ENCODE assay signal across 8 cellular contexts in genomic region chr6:83430606-83431544, GRCh38. TPM values are rescaled to one million over a fixed set of nuclear protein-coding genes. Genes with fewer than 3 reads are reported as not detected.
DNase-seq lines count a peak whose midpoint lies in the region; ATAC-seq and TF ChIP-seq lines count a peak whose summit lies in the region.

Gene ME1 (minus strand): TSS chr6:83431051. CDS start chr6:83430954, 97 bp downstream.

- H3K27ac ChIP-seq in VCaP (peak within 1 kb of the TSS; percentile 78), duodenal mucosa (ENCODE audit: low read depth, low read length) (peak within 1 kb of the TSS; percentile 82), left lung (peak within 1 kb of the TSS; percentile 76 to 83), SJCRH30 (no peak within 1 kb of the TSS)

- H3K4me1 ChIP-seq in duodenal mucosa (ENCODE audit: control insufficient read depth in 1 of 2, insufficient read depth in 2 of 2, low read length in 2 of 2) (peaks cover 10 to 13% of the 10 kb centered on the region in 2 donors), left lung (peaks cover 4 to 35% of the 10 kb centered on the region in 2 donors), SJCRH30 (no peaks in the 10 kb centered on the region)

- intact Hi-C loops in left lung (cut with DNase I): no loop called here

- no peaks in the 10 kb centered on the region for H3K9me3 ChIP-seq in duodenal mucosa (ENCODE audit: control insufficient read depth in 1 of 2, low read length in 2 of 2)
- no peaks in the 10 kb centered on the region for H3K9me3 ChIP-seq in left lung
- H3K9me3 ChIP-seq in SJCRH30 (replicated peaks): no peaks in the 10 kb centered on the region

- peak within 1 kb of the TSS; percentile 68 to 75 for H3K9ac ChIP-seq in duodenal mucosa (ENCODE audit: low read depth in 1 of 2, low read length in 2 of 2)

- H3K27me3 ChIP-seq in duodenal mucosa (ENCODE audit: control insufficient read depth in 1 of 2, insufficient read depth in 2 of 2, low read length in 2 of 2): no peaks in the 10 kb centered on the region
- peaks cover 0 to 19% of the 10 kb centered on the region in 2 donors for H3K27me3 ChIP-seq in left lung
- H3K27me3 ChIP-seq in SJCRH30: no peaks in the 10 kb centered on the region

- TF ChIP-seq CTCF in VCaP (conservative IDR thresholded peaks at IDR 0.05): no peak
- TF ChIP-seq CTCF in left lung (IDR thresholded peaks at IDR 0.05): no peak

- DNase-seq in GM04504 (ENCODE audit: low read depth) (peak; percentile 67), HT-29 (ENCODE audit: low spot score) (peak; percentile 78), left lung (peak; percentile 93 to 94), SJCRH30 (no peak)
- DNase-seq in stimulated activated CD4-positive, alpha-beta T cell treated with anti-CD3 and anti-CD28 coated beads, TNF-alpha, amount 100 ng/mL, for 48 hours (ENCODE audit: low read depth in 3 of 3): peak in 2 of 3 donors; percentile 1 to 5

- ATAC-seq in GM21526 (IDR thresholded peaks at IDR 0.05; ENCODE audit: low FRiP score, unreplicated experiment) (peak; percentile 84), left lung (peak; percentile 92)

- peak within 1 kb of the TSS; percentile 64 to 90 for H3K4me3 ChIP-seq in duodenal mucosa (ENCODE audit: low read depth in 1 of 2, low read length in 2 of 2)
- peak within 1 kb of the TSS; percentile 46 to 69 for H3K4me3 ChIP-seq in left lung
- H3K4me3 ChIP-seq in SJCRH30: no peak within 1 kb of the TSS

- H3K36me3 ChIP-seq in duodenal mucosa (ENCODE audit: control insufficient read depth in 1 of 2, insufficient read depth in 2 of 2, low read length in 2 of 2) (no peaks in the 10 kb centered on the region), left lung (no peaks in the 10 kb centered on the region), SJCRH30 (no peaks in the 10 kb centered on the region)

RNA-seq across cellular contexts. Expression of gene ME1, which starts in this region (rescaled TPM):
- total RNA-seq in HT-29 (2014; rRNA removed; shearing (Covaris generic)): 8.9 and 10.5 TPM in 2 replicates
- total RNA-seq in left lung: 10 to 100 TPM; 22.6 to 30.7 TPM
- total RNA-seq in SJCRH30 (2014; rRNA removed; shearing (Covaris generic)): not detected in 2 replicates

Comparison
In these comparisons a context has a peak if more than half of its experiments do, and no peak if none do; other contexts are left out.
1. DNase-seq: peak in GM04504 (single experiment), HT-29 (single experiment), left lung (2 of 2) and stimulated activated CD4-positive, alpha-beta T cell treated with anti-CD3 and anti-CD28 coated beads, TNF-alpha, amount 100 ng/mL, for 48 hours (2 of 3); none in SJCRH30 (0 of 2).